ENCODE assay signal across 10 cellular contexts in genomic region chr3:158847466-158847849, GRCh38.
DNase-seq lines count a peak whose midpoint lies in the region; ATAC-seq and TF ChIP-seq lines count a peak whose summit lies in the region.
"Had no signal": no experiment of that assay in that cellular context is flagged by ENCODE, and none has a peak within 500 bp of the region (broad histone marks: within the 10 kb centered on the region; RNA-seq: fewer than 3 reads in every experiment).

No MANE protein-coding gene starts in this region.

- in situ Hi-C loops in KBM-7 (cut with MboI; ENCODE audit: low pct_unique_long_range_greater_than_20kb, low sequenced_read_pairs): loop anchor here (25.0 kb wide), 1 partner anchor 415 kb away; no protein-coding TSS in a partner anchor

- peak; percentile 50 for DNase-seq in ELF-1 (ENCODE audit: low read depth, low spot score)
- DNase-seq in caudate nucleus (lab: John Stamatoyannopoulos, UW): no peak
- DNase-seq in GM19238 (ENCODE audit: insufficient read length, low spot score): no peak
- no peak for DNase-seq in kidney tubule cell (ENCODE audit: low spot score)
- DNase-seq in KBM-7: no peak
- DNase-seq: midbrain had no signal

- ATAC-seq in GM19351 (IDR thresholded peaks at IDR 0.05; ENCODE audit: unreplicated experiment): peak; percentile 29
- peak; percentile 19 for ATAC-seq in HG02884 (IDR thresholded peaks at IDR 0.05; ENCODE audit: unreplicated experiment)
- ATAC-seq in SK-N-SH treated with all-trans-retinoic acid at 6 μM for 48 hours: peak; percentile 48

- H3K27ac ChIP-seq in caudate nucleus (ENCODE audit: low read depth, low read length): no peak overlapping the region
- H3K27ac ChIP-seq: epithelial cell of prostate had no signal

TF ChIP-seq in SK-N-SH treated with all-trans-retinoic acid at 6 μM for 48 hours, 23 proteins besides CTCF, POLR2A, EP300 and RAD21:
- no peak for TF ChIP-seq CREB5 (CRISPR knock-in tag; IDR thresholded peaks at IDR 0.05; ENCODE audit: low read depth)
- TF ChIP-seq ESRRG (CRISPR knock-in tag; IDR thresholded peaks at IDR 0.05): no peak
- no peak for TF ChIP-seq TOX (CRISPR knock-in tag; IDR thresholded peaks at IDR 0.05; ENCODE audit: borderline replicate concordance)
- TF ChIP-seq ARNTL (CRISPR knock-in tag; IDR thresholded peaks at IDR 0.05; ENCODE audit: borderline replicate concordance, low read depth): no peak
- no peak for TF ChIP-seq SNAI2 (CRISPR knock-in tag; IDR thresholded peaks at IDR 0.05)
- TF ChIP-seq GLIS3 (CRISPR knock-in tag; IDR thresholded peaks at IDR 0.05): no peak
- TF ChIP-seq BACH2 (CRISPR knock-in tag; IDR thresholded peaks at IDR 0.05; ENCODE audit: borderline replicate concordance): no peak
- no peak for TF ChIP-seq OSR1 (CRISPR knock-in tag; IDR thresholded peaks at IDR 0.05)
- no peak for TF ChIP-seq ZFP3 (CRISPR knock-in tag; IDR thresholded peaks at IDR 0.05)
- no peak for TF ChIP-seq ISL1 (CRISPR knock-in tag; IDR thresholded peaks at IDR 0.05)
- TF ChIP-seq POU6F1 (CRISPR knock-in tag; IDR thresholded peaks at IDR 0.05; ENCODE audit: borderline replicate concordance, low read depth): no peak
TF ChIP-seq in SK-N-SH treated with all-trans-retinoic acid at 6 μM for 48 hours: peak in this region for 0.
